ENCODE assay signal across 9 cellular contexts in genomic region chr19:13079542-13079986, GRCh38. TPM values are rescaled to one million over a fixed set of nuclear protein-coding genes. Genes with fewer than 3 reads are reported as not detected.
DNase-seq lines count a peak whose midpoint lies in the region; ATAC-seq and TF ChIP-seq lines count a peak whose summit lies in the region.
"Had no signal": no experiment of that assay in that cellular context is flagged by ENCODE, and none has a peak within 500 bp of the region (broad histone marks: within the 10 kb centered on the region; RNA-seq: fewer than 3 reads in every experiment).

No MANE protein-coding gene starts in this region.

- peak overlapping the region; percentile 40 for H3K4me2 ChIP-seq in GM23248 (ENCODE audit: unreplicated experiment)
- H3K4me2 ChIP-seq in SK-N-SH = peak overlapping the region; percentile 41; the same call in 1 of the 2 replicates

- H3K9ac ChIP-seq in GM23248 (peak overlapping the region; percentile 54), SK-N-SH (no peak overlapping the region)

- WGBS in GM23248 (ENCODE audit: low coverage in 1 of 2, low lambda C conversion rate in 2 of 2, missing lambda C conversion rate in 2 of 2), 2 experiments = 40% methylated on average over 11 to 16 of the region's 16 CpGs
- 57% methylated on average over 14 of the region's 16 CpGs for WGBS in SK-N-SH (ENCODE audit: low lambda C conversion rate)
- WGBS in stomach, 5 donors = 14 to 29% (median 26%) methylated on average over 12 to 16 of the region's 16 CpGs

- no peak overlapping the region for H2AFZ ChIP-seq in GM23248
- H2AFZ ChIP-seq in SK-N-SH (ENCODE audit: low read depth) = no peak overlapping the region

- in situ Hi-C loops in GM23248 (cut with MboI) = no loop called here

- no peak for TF ChIP-seq RAD21 in SK-N-SH (IDR thresholded peaks at IDR 0.05; ENCODE audit: low read length)

- POLR2A ChIA-PET in SK-N-SH (lab: Yijun Ruan, JAX) = no interaction called here

- H3K9me3 ChIP-seq in GM23248 (ENCODE audit: low read depth) (no peaks in the 10 kb centered on the region), SK-N-SH (no peaks in the 10 kb centered on the region), stomach (no peaks in the 10 kb centered on the region)

- H3K27ac ChIP-seq in GM23248 (peak overlapping the region; percentile 51), SK-N-SH (ENCODE audit: low read depth in 2 of 2, low read length in 1 of 2) (peak overlapping the region; percentile 42 to 91; a peak in 3 of 4 replicates), stomach (peak overlapping the region; percentile 70 to 86 (median 73))

- CTCF ChIA-PET in SK-N-SH (lab: Yijun Ruan, JAX) = interaction anchor here (0.9 to 35.2 kb wide), 9 partner anchors 10 to 114 kb away, joined by 3 to 506 read pairs (median 24); no protein-coding TSS in a partner anchor

- H3K4me1 ChIP-seq in GM23248 (ENCODE audit: insufficient read depth) (peaks cover 16% of the 10 kb centered on the region), SK-N-SH (ENCODE audit: control insufficient read depth in 1 of 2, insufficient read depth in 2 of 2, low read depth in 1 of 2, low read length in 1 of 2) (peaks cover 10 to 56% of the 10 kb centered on the region in 2 experiments; a peak in 3 of 4 replicates), stomach (peaks cover 47 to 75% (median 62%) of the 10 kb centered on the region in 4 donors)

- intact Hi-C loops in stomach (cut with DNase I; ENCODE audit: low total_unique reads) = no loop called here

- TF ChIP-seq CTCF in SK-N-SH (IDR thresholded peaks at IDR 0.05) (no peak), fibroblast of the aortic adventitia (IDR thresholded peaks at IDR 0.05; ENCODE audit: insufficient read depth, low read length) (no peak), stomach (IDR thresholded peaks at IDR 0.05) (peak in 1 of 7 experiments; percentile 9)

- H4K20me1 ChIP-seq in GM23248 (ENCODE audit: insufficient read depth) (no peaks in the 10 kb centered on the region), SK-N-SH (ENCODE audit: insufficient read depth) (no peaks in the 10 kb centered on the region)

- no peak for TF ChIP-seq POLR2A in stomach (IDR thresholded peaks at IDR 0.05)

- H3F3A ChIP-seq in GM23248 (ENCODE audit: insufficient read depth) = peaks cover 8% of the 10 kb centered on the region; the same call in 1 of the 2 replicates
- no peaks in the 10 kb centered on the region for H3F3A ChIP-seq in SK-N-SH (replicated peaks; ENCODE audit: insufficient read depth)

- H3K9me2 ChIP-seq in GM23248 (ENCODE audit: insufficient read depth) (no peaks in the 10 kb centered on the region), SK-N-SH (no peaks in the 10 kb centered on the region)

- DNase-seq in GM23248 (peak; percentile 62), SK-N-SH (peak; percentile 66), fibroblast of the aortic adventitia (ENCODE audit: low read depth) (peak; percentile 84), stomach (peak; percentile 77), CD1c-positive myeloid dendritic cell (ENCODE audit: extremely low spot score) (no peak), SIG-M5 (lab: John Stamatoyannopoulos, UW) (no peak), NCI-H128 (lab: John Stamatoyannopoulos, UW; ENCODE audit: unreplicated experiment) (no peak)
- DNase-seq: activated T-cell treated with anti-CD3 and anti-CD28 coated beads for 4 hours had no signal

- ATAC-seq in GM21529 (IDR thresholded peaks at IDR 0.05; ENCODE audit: unreplicated experiment) = no peak

- no peak for TF ChIP-seq EP300 in SK-N-SH (IDR thresholded peaks at IDR 0.05; ENCODE audit: borderline replicate concordance in 1 of 2, low read depth in 1 of 2, low read length in 1 of 2)
- no peak for TF ChIP-seq EP300 in stomach (IDR thresholded peaks at IDR 0.05)

- peaks cover 83% of the 10 kb centered on the region for H3K79me2 ChIP-seq in GM23248 (ENCODE audit: insufficient read depth)
- H3K79me2 ChIP-seq in SK-N-SH (ENCODE audit: insufficient read depth) = no peaks in the 10 kb centered on the region

- H3K36me3 ChIP-seq in GM23248 (ENCODE audit: low read depth) (peaks cover 50% of the 10 kb centered on the region), SK-N-SH (replicated peaks in 1 of 2; ENCODE audit: control insufficient read depth in 1 of 2, insufficient read depth in 2 of 2, low read length in 1 of 2) (peaks cover 13 to 34% of the 10 kb centered on the region in 2 experiments), stomach (peaks cover 7 to 84% (median 61%) of the 10 kb centered on the region in 4 donors)

- H3K27me3 ChIP-seq in GM23248 (replicated peaks; ENCODE audit: insufficient read depth) (no peaks in the 10 kb centered on the region), SK-N-SH (ENCODE audit: insufficient read depth) (no peaks in the 10 kb centered on the region), stomach (no peaks in the 10 kb centered on the region)

- H3K4me3 ChIP-seq in GM23248 (no peak overlapping the region), SK-N-SH (ENCODE audit: low read depth in 2 of 2, low read length in 1 of 2) (no peak overlapping the region), fibroblast of the aortic adventitia (ENCODE audit: low read depth, low read length) (no peak overlapping the region), stomach (no peak overlapping the region)

TF ChIP-seq in SK-N-SH, 30 proteins besides CTCF, POLR2A, EP300 and RAD21:
- TF ChIP-seq POLR2AphosphoS5 (IDR thresholded peaks at IDR 0.05; ENCODE audit: low read depth, low read length) (no peak), TCF12 (IDR thresholded peaks at IDR 0.05) (peak; percentile 21; the same call in 1 of the 2 replicates), TAF1 (IDR thresholded peaks at IDR 0.05; ENCODE audit: borderline replicate concordance, low read depth, low read length) (no peak), FOXM1 (IDR thresholded peaks at IDR 0.05; ENCODE audit: low read depth) (no peak), YY1 (IDR thresholded peaks at IDR 0.05; ENCODE audit: low read depth) (no peak), CHD2 (IDR thresholded peaks at IDR 0.05; ENCODE audit: low read length, partially characterized antibody) (no peak), NFIC (IDR thresholded peaks at IDR 0.05; ENCODE audit: borderline replicate concordance) (peak; percentile 35; the same call in 1 of the 2 replicates)
TF ChIP-seq in SK-N-SH: peak in this region for 2.

RNA-seq across cellular contexts. Expression of gene LYL1, which starts 23.1 kb away (rescaled TPM):
- total RNA-seq in GM23248 (2014; rRNA removed; shearing (Covaris generic)) = not detected in 2 replicates
- polyA plus RNA-seq in GM23248 (2016; fragmentation: Nextera tagmentation; extraction: Ambion mirVana) (0.18 TPM in 1 of 2 replicates, not detected in the other), SK-N-SH (2012; rRNA removed) (1.1 and 2.2 TPM in 2 replicates), stomach (1 to 10 TPM; 4.1 to 5.5 (median 5.0) TPM)
- polyA plus RNA-seq in SK-N-SH (2012; cell fraction: cytosol; rRNA removed) = 0.80 and 1.8 TPM in 2 replicates
- polyA plus RNA-seq in SK-N-SH (2012; cell fraction: nucleus; rRNA removed) = 3.7 and 4.9 TPM in 2 replicates
- total RNA-seq in fibroblast of the aortic adventitia (ENCODE audit: low replicate concordance) (0.63 and 1.4 TPM in 2 replicates), stomach (10 to 100 TPM in 2 of 5 donors, 1 to 10 TPM in 2, not detected in 1; 1.3 to 19.3 (median 7.6) TPM)

RNA-seq across cellular contexts. Expression of gene TRMT1, which starts 37.0 kb away (rescaled TPM):
- 30.4 and 33.0 TPM in 2 replicates for total RNA-seq in GM23248 (2014; rRNA removed; shearing (Covaris generic))
- polyA plus RNA-seq in GM23248 (2016; fragmentation: Nextera tagmentation; extraction: Ambion mirVana) (27.0 and 31.8 TPM in 2 replicates), SK-N-SH (2012; rRNA removed) (60.9 and 64.9 TPM in 2 replicates), stomach (10 to 100 TPM; 64.7 to 88.2 (median 77.9) TPM)
- 15.7 and 22.8 TPM in 2 replicates for polyA plus RNA-seq in SK-N-SH (2012; cell fraction: cytosol; rRNA removed)
- 485 and 635 TPM in 2 replicates for polyA plus RNA-seq in SK-N-SH (2012; cell fraction: nucleus; rRNA removed)
- total RNA-seq in fibroblast of the aortic adventitia (ENCODE audit: low replicate concordance) (19.2 and 23.9 TPM in 2 replicates), stomach (100 to 1,000 TPM in 1 of 5 donors, 10 to 100 TPM in 4; 29.6 to 373 (median 36.5) TPM)

RNA-seq across cellular contexts. Expression of gene NACC1, which starts 38.5 kb away (rescaled TPM):
- 104 and 105 TPM in 2 replicates for total RNA-seq in GM23248 (2014; rRNA removed; shearing (Covaris generic))
- polyA plus RNA-seq in GM23248 (2016; fragmentation: Nextera tagmentation; extraction: Ambion mirVana) (1.4 and 2.6 TPM in 2 replicates), SK-N-SH (2012; rRNA removed) (72.8 and 127 TPM in 2 replicates), stomach (10 to 100 TPM in 1 of 3 donors, 1 to 10 TPM in 2; 6.9 to 26.2 (median 9.5) TPM)
- polyA plus RNA-seq in SK-N-SH (2012; cell fraction: cytosol; rRNA removed) = 36.3 and 58.8 TPM in 2 replicates
- 107 and 113 TPM in 2 replicates for polyA plus RNA-seq in SK-N-SH (2012; cell fraction: nucleus; rRNA removed)
- total RNA-seq in fibroblast of the aortic adventitia (ENCODE audit: low replicate concordance) (11.5 and 51.2 TPM in 2 replicates), stomach (100 to 1,000 TPM in 1 of 5 donors, 10 to 100 TPM in 4; 10.1 to 122 (median 26.3) TPM)

Comparison
In these comparisons a context has a peak if more than half of its experiments do, and no peak if none do; other contexts are left out.
1. DNase-seq: peak in GM23248 (single experiment), SK-N-SH (single experiment), fibroblast of the aortic adventitia (single experiment) and stomach (single experiment); none in CD1c-positive myeloid dendritic cell (single experiment), SIG-M5 (single experiment) and NCI-H128 (single experiment).
2. Peak in every context shown above with its lines, with median percentiles within 50 percentile points of each other: H3K27ac ChIP-seq.